Comparison of ENCODE assay signal across 21 cellular contexts in genomic region chr15:31516874-31517273, GRCh38.
"Had no signal": no experiment of that assay in that cellular context is flagged by ENCODE, and none has a peak within 500 bp of the region (broad histone marks: within the 10 kb centered on the region; RNA-seq: fewer than 3 reads in every experiment).

No MANE protein-coding gene starts in this region.

- H3K4me3 ChIP-seq: dorsolateral prefrontal cortex, mucosa of descending colon, neural progenitor cell, psoas muscle, smooth muscle cell, stomach, thyroid gland, vagina had no signal

- H3K36me3 Mint-ChIP-seq: mesothelial cell of epicardium, neural progenitor cell had no signal

- H3K9me3 ChIP-seq: mucosa of descending colon, psoas muscle, stomach, thyroid gland, vagina had no signal

- H3K27ac ChIP-seq: dorsolateral prefrontal cortex, neural progenitor cell, psoas muscle, stomach, thyroid gland, vagina had no signal

- H3K4me1 ChIP-seq: neural progenitor cell, psoas muscle, stomach, thyroid gland, vagina had no signal

- DNase-seq: dorsolateral prefrontal cortex; effector CD4-positive, alpha-beta T cell; hypothalamus; mesenchymal stem cell; mucosa of descending colon; naive thymus-derived CD4-positive, alpha-beta T cell; psoas muscle; stimulated activated CD4-positive, alpha-beta T cell treated with anti-CD3 and anti-CD28 coated beads, Interleukin-12 subunit alpha, Interleukin-12 subunit beta, amount 100 ng/mL, for 4 hours; stimulated activated CD4-positive, alpha-beta T cell treated with anti-CD3 and anti-CD28 coated beads, Interleukin-1b, Interleukin-23, amount 100 ng/mL, for 48 hours; stimulated activated CD4-positive, alpha-beta T cell treated with anti-CD3 and anti-CD28 coated beads, Interleukin-4, amount 100 ng/mL, for 1 hour; stimulated activated CD8-positive, alpha-beta memory T cell treated with anti-CD3 and anti-CD28 coated beads, Interleukin-4, amount 100 ng/mL, for 48 hours; stimulated activated naive CD4-positive, alpha-beta T cell treated with Interleukin-2 at 50 U/mL for 16 hours; stomach; thyroid gland; trophoblast cell had no signal

- H3K4me3 Mint-ChIP-seq: mesothelial cell of epicardium; naive thymus-derived CD4-positive, alpha-beta T cell; nephron; neural progenitor cell had no signal

- H3K27ac Mint-ChIP-seq: mesothelial cell of epicardium; naive thymus-derived CD4-positive, alpha-beta T cell; nephron; neural progenitor cell had no signal

- H3K9me3 Mint-ChIP-seq: nephron, neural progenitor cell had no signal

- H3K27me3 ChIP-seq: dorsolateral prefrontal cortex, neural progenitor cell, stomach, thyroid gland, vagina had no signal

- H3K4me1 Mint-ChIP-seq: mesothelial cell of epicardium, nephron, neural progenitor cell had no signal

- ATAC-seq: mucosa of descending colon; naive thymus-derived CD4-positive, alpha-beta T cell; psoas muscle; sciatic nerve had no signal
